In the genomic region with DNA sequence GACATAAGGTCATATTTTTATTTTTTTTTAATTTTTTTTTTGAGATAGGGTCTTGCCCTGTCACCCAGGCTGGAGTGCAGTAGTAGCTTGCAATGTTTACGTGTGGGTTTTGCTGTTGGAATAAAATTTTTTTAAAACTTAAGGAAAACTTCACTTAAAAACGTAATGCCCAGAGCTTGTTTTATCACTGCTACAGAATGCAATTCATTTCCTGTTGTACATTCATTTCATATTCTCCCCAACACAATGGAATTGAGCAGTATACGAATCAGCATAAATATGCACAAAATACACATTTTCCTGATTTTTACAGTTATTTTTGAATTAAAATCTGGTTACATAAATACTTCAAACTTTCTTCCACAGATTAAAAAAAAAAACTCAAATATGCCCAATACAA, we compare ENCODE assay signal across 17 cellular contexts.
"Had no signal": no experiment of that assay in that cellular context is flagged by ENCODE, and none has a peak within 500 bp of the region (broad histone marks: within the 10 kb centered on the region; RNA-seq: fewer than 3 reads in every experiment).

No MANE protein-coding gene starts in this region.

- FAIRE-seq: urothelium cell line had no signal

- H3K27me3 ChIP-seq: gastrocnemius medialis, heart right ventricle, sigmoid colon, spleen, thyroid gland had no signal

- H3K4me3 ChIP-seq: gastrocnemius medialis, sigmoid colon, SK-N-MC, spleen, thyroid gland had no signal

- H3K27me3 Mint-ChIP-seq: activated naive CD4-positive, alpha-beta T cell treated with anti-CD3 and anti-CD28 coated beads, Interleukin-2, amount 50 U/mL, for 24 hours had no signal

- H3K4me1 ChIP-seq: sigmoid colon had no signal

- H3K9me3 ChIP-seq: gastrocnemius medialis, heart right ventricle, sigmoid colon, spleen, thyroid gland had no signal

- H3K4me3 Mint-ChIP-seq: activated CD8-positive, alpha-beta T cell treated with anti-CD3 and anti-CD28 coated beads, Interleukin-2, amount 10 ng/mL, durations not matched to agents 7 days and 5 days; activated naive CD4-positive, alpha-beta T cell treated with anti-CD3 and anti-CD28 coated beads, Interleukin-2, amount 50 U/mL, for 24 hours; nephron had no signal

- DNase-seq: activated CD4-positive, alpha-beta T cell treated with anti-CD3 and anti-CD28 coated beads for 4 hours; activated CD8-positive, alpha-beta memory T cell treated with anti-CD3 and anti-CD28 coated beads, Interleukin-2, amount 50 U/mL, for 4 hours; activated effector memory CD4-positive, alpha-beta T cell treated with anti-CD3 and anti-CD28 coated beads, Interleukin-2, amount 50 U/mL, for 16 hours; cortex of kidney; effector memory CD4-positive, alpha-beta T cell; gastrocnemius medialis; sigmoid colon; spleen; stimulated activated CD4-positive, alpha-beta T cell treated with anti-CD3 and anti-CD28 coated beads, Interleukin-1b, Interleukin-23, amount 100 ng/mL, for 48 hours; thyroid gland had no signal

- ATAC-seq: activated CD8-positive, alpha-beta T cell treated with anti-CD3 and anti-CD28 coated beads, Interleukin-2, amount 10 ng/mL, durations not matched to agents 7 days and 5 days had no signal

- H3K27ac ChIP-seq: epithelial cell of prostate, sigmoid colon, SK-N-MC had no signal

- H3K9me3 Mint-ChIP-seq: activated naive CD4-positive, alpha-beta T cell treated with anti-CD3 and anti-CD28 coated beads, Interleukin-2, amount 50 U/mL, for 24 hours; nephron had no signal

- H3K36me3 ChIP-seq: gastrocnemius medialis, thyroid gland had no signal
